In genomic region chr3:60392501-60392900, GRCh38 we compare ENCODE assay signal across 36 cellular contexts.
"Had no signal": no experiment of that assay in that cellular context is flagged by ENCODE, and none has a peak within 500 bp of the region (broad histone marks: within the 10 kb centered on the region; RNA-seq: fewer than 3 reads in every experiment).

No MANE protein-coding gene starts in this region.

- H3K27me3 ChIP-seq: MG63 had no signal

- H3K27ac ChIP-seq: KMS-11 had no signal

- DNase-seq: Karpas-422, Kasumi-1, KG1, MG63, MM.1S, MV-4-11, NCI-H1048, NCI-H1092, NCI-H1092 treated with DMSO at 0.1 percent for 48 hours, NCI-H1105, NCI-H1105 treated with DMSO at 0.1 percent for 48 hours, NCI-H1417, NCI-H1417 treated with DMSO at 0.1 percent for 48 hours, NCI-H1436, NCI-H1436 treated with DMSO at 0.1 percent for 48 hours, NCI-H146, NCI-H1694, NCI-H1694 treated with DMSO at 0.1 percent for 48 hours, NCI-H187, NCI-H187 treated with DMSO at 0.1 percent for 48 hours, NCI-H1930, NCI-H2029, NCI-H2029 treated with DMSO at 0.1 percent for 48 hours, NCI-H2081, NCI-H2081 treated with DMSO at 0.1 percent for 48 hours, NCI-H2107, NCI-H2171, NCI-H2171 treated with DMSO at 0.1 percent for 48 hours, NCI-H2227 treated with DMSO at 0.1 percent for 48 hours, NCI-H226, NCI-H345, NCI-H446, NCI-H446 treated with DMSO at 0.1 percent for 48 hours, NCI-H510A, NCI-H510A treated with DMSO at 0.1 percent for 48 hours had no signal

- H3K4me3 ChIP-seq: MG63 had no signal

- H3K9ac ChIP-seq: KMS-11 had no signal

- H3K4me2 ChIP-seq: KMS-11 had no signal

- H3K9me3 ChIP-seq: MG63 had no signal

- H3K36me3 ChIP-seq: MG63 had no signal
